29 cellular contexts compared by ENCODE assay signal in genomic region chr4:112966701-112967100, GRCh38.
"Had no signal": no experiment of that assay in that cellular context is flagged by ENCODE, and none has a peak within 500 bp of the region (broad histone marks: within the 10 kb centered on the region; RNA-seq: fewer than 3 reads in every experiment).

No MANE protein-coding gene starts in this region.

- H3K27me3 Mint-ChIP-seq: activated CD4-positive, alpha-beta T cell treated with anti-CD3 and anti-CD28 coated beads, Interleukin-2, amount 10 ng/mL, durations not matched to agents 24 days and 14 days; activated naive CD4-positive, alpha-beta T cell treated with anti-CD3 and anti-CD28 coated beads, Interleukin-2, amount 10 ng/mL, durations not matched to agents 7 days and 5 days; activated naive CD8-positive, alpha-beta T cell treated with anti-CD3 and anti-CD28 coated beads, Interleukin-2, amount 10 ng/mL, durations not matched to agents 7 days and 5 days; central memory CD8-positive, alpha-beta T cell; dendritic cell treated with granulocyte-macrophage colony-stimulating factor and Interleukin-4, amounts not matched to agents 40 ng/mL and 50 ng/mL, for 4 days had no signal

- H3K36me3 Mint-ChIP-seq: activated CD8-positive, alpha-beta memory T cell treated with anti-CD3 and anti-CD28 coated beads, Interleukin-2, amount 10 ng/mL, durations not matched to agents 7 days and 5 days; activated naive CD4-positive, alpha-beta T cell treated with anti-CD3 and anti-CD28 coated beads, Interleukin-2, amount 10 ng/mL, durations not matched to agents 7 days and 5 days; activated naive CD4-positive, alpha-beta T cell treated with anti-CD3 and anti-CD28 coated beads, Interleukin-2, amount 50 U/mL, for 72 hours; activated naive CD8-positive, alpha-beta T cell treated with anti-CD3 and anti-CD28 coated beads, Interleukin-2, amount 10 ng/mL, durations not matched to agents 7 days and 5 days had no signal

- H3K4me3 Mint-ChIP-seq: activated CD4-positive, alpha-beta memory T cell treated with anti-CD3 and anti-CD28 coated beads for 36 hours; activated CD4-positive, alpha-beta T cell treated with anti-CD3 and anti-CD28 coated beads for 36 hours; activated CD4-positive, alpha-beta T cell treated with anti-CD3 and anti-CD28 coated beads, Interleukin-2, amount 10 ng/mL, durations not matched to agents 24 days and 14 days; activated CD8-positive, alpha-beta memory T cell treated with anti-CD3 and anti-CD28 coated beads, Interleukin-2, amount 10 ng/mL, durations not matched to agents 7 days and 5 days; activated CD8-positive, alpha-beta T cell treated with anti-CD3 and anti-CD28 coated beads, Interleukin-2, amount 10 ng/mL, durations not matched to agents 7 days and 5 days; activated naive CD4-positive, alpha-beta T cell treated with anti-CD3 and anti-CD28 coated beads, Interleukin-2, amount 10 ng/mL, durations not matched to agents 7 days and 5 days; activated naive CD8-positive, alpha-beta T cell treated with anti-CD3 and anti-CD28 coated beads, Interleukin-2, amount 10 ng/mL, durations not matched to agents 7 days and 5 days; activated T-helper 1 cell treated with anti-CD3 and anti-CD28 coated beads, Interleukin-12 subunit alpha, Interleukin-12 subunit beta, Interleukin-2, Interleukin-4 antibody, amounts not matched to agents 30 ng/mL and 10 ng/mL and 1 ng/mL, durations not matched to agents 14 hours and 24 hours and 36 hours; central memory CD8-positive, alpha-beta T cell; dendritic cell treated with granulocyte-macrophage colony-stimulating factor and Interleukin-4, amounts not matched to agents 40 ng/mL and 50 ng/mL, for 4 days; T-helper 17 cell; T-helper 2 cell treated with Interferon-gamma antibody and Interleukin-4, amounts not matched to agents 5 μg/mL and 100 μg/mL, for 36 hours had no signal

- DNase-seq: activated CD4-positive, alpha-beta memory T cell treated with anti-CD3 and anti-CD28 coated beads for 36 hours; activated CD4-positive, alpha-beta T cell treated with anti-CD3 and anti-CD28 coated beads for 36 hours; activated CD4-positive, alpha-beta T cell treated with anti-CD3 and anti-CD28 coated beads, Interleukin-2, amount 10 ng/mL, durations not matched to agents 24 days and 14 days; activated CD4-positive, CD25-positive, alpha-beta regulatory T cell; activated CD4-positive, CD25-positive, alpha-beta regulatory T cell treated with anti-CD3 and anti-CD28 coated beads, Interleukin-2, amount 50 U/mL, for 72 hours; activated CD8-positive, alpha-beta memory T cell treated with anti-CD3 and anti-CD28 coated beads, Interleukin-2, amount 10 ng/mL, durations not matched to agents 7 days and 5 days; activated CD8-positive, alpha-beta memory T cell treated with anti-CD3 and anti-CD28 coated beads, Interleukin-2, amount 50 U/mL, for 4 hours; activated CD8-positive, alpha-beta T cell treated with anti-CD3 and anti-CD28 coated beads, Interleukin-2, amount 10 ng/mL, durations not matched to agents 7 days and 5 days; activated effector memory CD4-positive, alpha-beta T cell treated with anti-CD3 and anti-CD28 coated beads, Interleukin-2, amount 50 U/mL, for 16 hours; activated naive CD4-positive, alpha-beta T cell; activated naive CD4-positive, alpha-beta T cell treated with anti-CD3 and anti-CD28 coated beads, Interleukin-2, amount 10 ng/mL, durations not matched to agents 7 days and 5 days; activated naive CD8-positive, alpha-beta T cell treated with anti-CD3 and anti-CD28 coated beads, Interleukin-2, amount 10 ng/mL, durations not matched to agents 7 days and 5 days; activated T-cell treated with anti-CD3 and anti-CD28 coated beads, Interleukin-2, amount 50 U/mL, for 1 hour; activated T-cell treated with anti-CD3 and anti-CD28 coated beads, Interleukin-2, amount 50 U/mL, for 48 hours; brain microvascular endothelial cell; dorsolateral prefrontal cortex; effector memory CD4-positive, alpha-beta T cell; erythroblast; foreskin keratinocyte; gastrocnemius medialis; heart right ventricle; T-helper 1 cell; T-helper 17 cell had no signal

- H3K9me3 Mint-ChIP-seq: activated CD4-positive, alpha-beta T cell treated with anti-CD3 and anti-CD28 coated beads, Interleukin-2, amount 10 ng/mL, durations not matched to agents 24 days and 14 days; dendritic cell treated with granulocyte-macrophage colony-stimulating factor and Interleukin-4, amounts not matched to agents 40 ng/mL and 50 ng/mL, for 4 days; T-helper 2 cell treated with Interferon-gamma antibody and Interleukin-4, amounts not matched to agents 5 μg/mL and 100 μg/mL, for 36 hours had no signal

- H3K27ac Mint-ChIP-seq: activated CD4-positive, alpha-beta memory T cell treated with anti-CD3 and anti-CD28 coated beads for 36 hours; activated CD4-positive, alpha-beta T cell treated with anti-CD3 and anti-CD28 coated beads for 36 hours; activated CD4-positive, alpha-beta T cell treated with anti-CD3 and anti-CD28 coated beads, Interleukin-2, amount 10 ng/mL, durations not matched to agents 24 days and 14 days; activated CD8-positive, alpha-beta memory T cell treated with anti-CD3 and anti-CD28 coated beads, Interleukin-2, amount 10 ng/mL, durations not matched to agents 7 days and 5 days; activated CD8-positive, alpha-beta T cell treated with anti-CD3 and anti-CD28 coated beads, Interleukin-2, amount 10 ng/mL, durations not matched to agents 7 days and 5 days; activated naive CD4-positive, alpha-beta T cell treated with anti-CD3 and anti-CD28 coated beads, Interleukin-2, amount 10 ng/mL, durations not matched to agents 7 days and 5 days; activated naive CD4-positive, alpha-beta T cell treated with anti-CD3 and anti-CD28 coated beads, Interleukin-2, amount 50 U/mL, for 72 hours; activated naive CD8-positive, alpha-beta T cell treated with anti-CD3 and anti-CD28 coated beads, Interleukin-2, amount 10 ng/mL, durations not matched to agents 7 days and 5 days; activated T-helper 1 cell treated with anti-CD3 and anti-CD28 coated beads, Interleukin-12 subunit alpha, Interleukin-12 subunit beta, Interleukin-2, Interleukin-4 antibody, amounts not matched to agents 30 ng/mL and 10 ng/mL and 1 ng/mL, durations not matched to agents 14 hours and 24 hours and 36 hours; activated T-helper 2 cell treated with anti-CD3 and anti-CD28 coated beads, Interferon-gamma antibody, Interleukin-2, Interleukin-4, amounts not matched to agents 10 μg/mL and 5 μg/mL and 100 μg/mL, durations not matched to agents 14 hours and 24 hours and 36 hours; dendritic cell treated with granulocyte-macrophage colony-stimulating factor and Interleukin-4, amounts not matched to agents 40 ng/mL and 50 ng/mL, for 4 days; T-helper 17 cell; T-helper 2 cell treated with Interferon-gamma antibody and Interleukin-4, amounts not matched to agents 5 μg/mL and 100 μg/mL, for 36 hours had no signal

- H3K4me1 Mint-ChIP-seq: activated CD4-positive, alpha-beta T cell treated with anti-CD3 and anti-CD28 coated beads for 36 hours; activated CD4-positive, alpha-beta T cell treated with anti-CD3 and anti-CD28 coated beads, Interleukin-2, amount 10 ng/mL, durations not matched to agents 24 days and 14 days; activated CD8-positive, alpha-beta memory T cell treated with anti-CD3 and anti-CD28 coated beads, Interleukin-2, amount 10 ng/mL, durations not matched to agents 7 days and 5 days; activated naive CD4-positive, alpha-beta T cell treated with anti-CD3 and anti-CD28 coated beads, Interleukin-2, amount 10 ng/mL, durations not matched to agents 7 days and 5 days; activated naive CD8-positive, alpha-beta T cell treated with anti-CD3 and anti-CD28 coated beads, Interleukin-2, amount 10 ng/mL, durations not matched to agents 7 days and 5 days; central memory CD8-positive, alpha-beta T cell; T-helper 17 cell had no signal

- ATAC-seq: activated CD4-positive, alpha-beta T cell treated with anti-CD3 and anti-CD28 coated beads for 36 hours; activated CD8-positive, alpha-beta memory T cell treated with anti-CD3 and anti-CD28 coated beads, Interleukin-2, amount 10 ng/mL, durations not matched to agents 7 days and 5 days; activated CD8-positive, alpha-beta T cell treated with anti-CD3 and anti-CD28 coated beads, Interleukin-2, amount 10 ng/mL, durations not matched to agents 7 days and 5 days; activated naive CD4-positive, alpha-beta T cell treated with anti-CD3 and anti-CD28 coated beads, Interleukin-2, amount 50 U/mL, for 72 hours; foreskin keratinocyte; gastrocnemius medialis; heart right ventricle; T-helper 17 cell had no signal
